In genomic region chr11:95790123-95790932, GRCh38 we compare ENCODE assay signal across 1 cellular context.
TF ChIP-seq lines count a peak whose summit lies in the region.

Gene CEP57 (plus strand): TSS chr11:95790498. CDS start chr11:95790699, 201 bp downstream.

TF ChIP-seq in GM12878, 131 proteins besides CTCF, POLR2A, EP300 and RAD21 (continued from another document and continues in another):
- TF ChIP-seq ZBTB40 (IDR thresholded peaks at IDR 0.05; ENCODE audit: borderline replicate concordance) (no peak), ASH2L (IDR thresholded peaks at IDR 0.05; ENCODE audit: borderline replicate concordance, low read depth) (no peak), MXI1 (IDR thresholded peaks at IDR 0.05; ENCODE audit: low read depth, low read length) (peak; percentile 31), KLF5 (IDR thresholded peaks at IDR 0.05; ENCODE audit: partially characterized antibody) (no peak), RELB (IDR thresholded peaks at IDR 0.05; ENCODE audit: low read depth) (peak; percentile 17; the same call in 1 of the 2 replicates), FOXK2 (IDR thresholded peaks at IDR 0.05) (no peak), RCOR1 (conservative IDR thresholded peaks at IDR 0.05; ENCODE audit: low read depth, low read length) (no peak), CHD1 (IDR thresholded peaks at IDR 0.05; ENCODE audit: low read depth, low read length) (no peak), NR2C2 (IDR thresholded peaks at IDR 0.05; ENCODE audit: borderline replicate concordance, control insufficient read depth, insufficient read length, low read depth) (no peak), PBX3 (IDR thresholded peaks at IDR 0.05; ENCODE audit: insufficient replicate concordance, low read depth, low read length) (peak; percentile 95), SMAD5 (IDR thresholded peaks at IDR 0.05; ENCODE audit: low read depth) (peak; percentile 74; the same call in 1 of the 2 replicates), YY1 (IDR thresholded peaks at IDR 0.05; ENCODE audit: low read depth, low read length) (peak; percentile 94), TAF1 (IDR thresholded peaks at IDR 0.05; ENCODE audit: borderline replicate concordance, low read depth, low read length) (peak; percentile 62; the same call in 1 of the 2 replicates), HCFC1 (IDR thresholded peaks at IDR 0.05; ENCODE audit: low read length) (no peak; the same call in 1 of the 2 replicates), SREBF2 (IDR thresholded peaks at IDR 0.05; ENCODE audit: low read length) (no peak; the same call in 1 of the 2 replicates), ZNF24 (IDR thresholded peaks at IDR 0.05) (no peak), RUNX3 (IDR thresholded peaks at IDR 0.05; ENCODE audit: low read length) (no peak), SUZ12 (IDR thresholded peaks at IDR 0.05; ENCODE audit: unreplicated experiment) (no peak), USF1 (IDR thresholded peaks at IDR 0.05; ENCODE audit: borderline replicate concordance, extremely low read length, insufficient read depth, low read depth, low read length) (no peak), NFYA (IDR thresholded peaks at IDR 0.05; ENCODE audit: borderline replicate concordance, low read depth, low read length) (no peak), USF2 (IDR thresholded peaks at IDR 0.05; ENCODE audit: borderline replicate concordance, low read depth, low read length) (no peak), BHLHE40 (IDR thresholded peaks at IDR 0.05; ENCODE audit: borderline replicate concordance in 1 of 2, low read depth in 2 of 2, low read length in 1 of 2) (no peak; a peak in 2 of 4 replicates), MAX (IDR thresholded peaks at IDR 0.05; ENCODE audit: low read depth, low read length) (0 out of 2 replicates have a peak, but pooled peaks have one; percentile 43), E2F8 (IDR thresholded peaks at IDR 0.05; ENCODE audit: low read depth, partially characterized antibody) (no peak), RB1 (IDR thresholded peaks at IDR 0.05; ENCODE audit: borderline replicate concordance) (no peak), RAD51 (IDR thresholded peaks at IDR 0.05) (no peak), SPI1 (IDR thresholded peaks at IDR 0.05; ENCODE audit: borderline replicate concordance, insufficient read depth, low read depth, low read length) (no peak), E4F1 (IDR thresholded peaks at IDR 0.05; ENCODE audit: borderline replicate concordance, partially characterized antibody) (peak; percentile 22), EZH2 (IDR thresholded peaks at IDR 0.05; ENCODE audit: borderline replicate concordance, control insufficient read depth, low read depth, low read length) (no peak), NR2F1 (conservative IDR thresholded peaks at IDR 0.05) (peak; percentile 77), GABPA (IDR thresholded peaks at IDR 0.05; ENCODE audit: low read depth) (peak; percentile 73), RFX5 (IDR thresholded peaks at IDR 0.05; ENCODE audit: low read depth, low read length) (peak; percentile 77), POLR2AphosphoS2 (IDR thresholded peaks at IDR 0.05; ENCODE audit: low read depth, low read length) (no peak), BCLAF1 (IDR thresholded peaks at IDR 0.05) (no peak), CREB1 (IDR thresholded peaks at IDR 0.05; ENCODE audit: low read depth) (peak; percentile 98), TCF3 (IDR thresholded peaks at IDR 0.05; ENCODE audit: borderline replicate concordance, insufficient read depth, low read depth, low read length) (no peak), ETV6 (conservative IDR thresholded peaks at IDR 0.05 in 1 of 2, IDR thresholded peaks at IDR 0.05 in 1 of 2; ENCODE audit: borderline replicate concordance in 1 of 2, low read depth in 1 of 2) (no peak), ATF2 (IDR thresholded peaks at IDR 0.05; ENCODE audit: low read length) (peak; percentile 91), PKNOX1 (IDR thresholded peaks at IDR 0.05) (peak; percentile 98), TCF12 (IDR thresholded peaks at IDR 0.05; ENCODE audit: low read depth, low read length) (no peak), HDGF (IDR thresholded peaks at IDR 0.05) (no peak)
